ENCODE assay signal across 1 cellular context in genomic region chr4:98838977-98839618, GRCh38.
TF ChIP-seq lines count a peak whose summit lies in the region.

No MANE protein-coding gene starts in this region.

TF ChIP-seq in K562, 482 proteins besides CTCF, POLR2A, EP300 and RAD21 (continued from another document and continues in another):
- no peak for TF ChIP-seq PATZ1 (CRISPR knock-in tag; IDR thresholded peaks at IDR 0.05; ENCODE audit: borderline replicate concordance)
- no peak for TF ChIP-seq ZNF75A (CRISPR knock-in tag; IDR thresholded peaks at IDR 0.05)
- no peak for TF ChIP-seq ZNF699 (CRISPR knock-in tag; IDR thresholded peaks at IDR 0.05; ENCODE audit: insufficient replicate concordance)
- no peak for TF ChIP-seq HMG20A (CRISPR knock-in tag; conservative IDR thresholded peaks at IDR 0.05)
- TF ChIP-seq MTA2 (IDR thresholded peaks at IDR 0.05; ENCODE audit: low read depth) = no peak
- no peak for TF ChIP-seq DDX20 (tag; IDR thresholded peaks at IDR 0.05; ENCODE audit: low read depth)
- no peak for TF ChIP-seq EGR1 (conservative IDR thresholded peaks at IDR 0.05)
- no peak for TF ChIP-seq NUFIP1 (IDR thresholded peaks at IDR 0.05; ENCODE audit: partially characterized antibody)
- TF ChIP-seq HDGF (IDR thresholded peaks at IDR 0.05) = no peak
- no peak for TF ChIP-seq ZBTB8A (IDR thresholded peaks at IDR 0.05; ENCODE audit: partially characterized antibody)
- no peak for TF ChIP-seq MEF2A (IDR thresholded peaks at IDR 0.05; ENCODE audit: control insufficient read depth, low read depth, low read length)
- TF ChIP-seq NR2C2 (CRISPR knock-in tag; IDR thresholded peaks at IDR 0.05) = no peak
- TF ChIP-seq NR2C2 (tag; IDR thresholded peaks at IDR 0.05) = 0 out of 2 replicates have a peak, but pooled peaks have one; percentile 18
- no peak for TF ChIP-seq BDP1 (IDR thresholded peaks at IDR 0.05; ENCODE audit: insufficient read depth, insufficient read length)
- no peak for TF ChIP-seq HIVEP1 (CRISPR knock-in tag; IDR thresholded peaks at IDR 0.05)
- TF ChIP-seq TCFL5 (CRISPR knock-in tag; conservative IDR thresholded peaks at IDR 0.05) = no peak
- TF ChIP-seq ZNF830 (CRISPR knock-in tag; IDR thresholded peaks at IDR 0.05) = no peak
- peak; percentile 86 for TF ChIP-seq ELF1 (tag; IDR thresholded peaks at IDR 0.05)
- peak; percentile 59 for TF ChIP-seq USF2 (CRISPR knock-in tag; IDR thresholded peaks at IDR 0.05)
- no peak for TF ChIP-seq NCOA4 (IDR thresholded peaks at IDR 0.05; ENCODE audit: partially characterized antibody)
- TF ChIP-seq SRSF7 (optimal IDR thresholded peaks at IDR 0.05; ENCODE audit: low read depth, low read length) = no peak
- no peak for TF ChIP-seq TARDBP (IDR thresholded peaks at IDR 0.05)
- TF ChIP-seq WHSC1 (IDR thresholded peaks at IDR 0.05; ENCODE audit: low read length) = no peak
- no peak for TF ChIP-seq HMGXB4 (CRISPR knock-in tag; IDR thresholded peaks at IDR 0.05)
- TF ChIP-seq ZNF384 (IDR thresholded peaks at IDR 0.05; ENCODE audit: low read depth, low read length) = no peak
- TF ChIP-seq PCBP1 (IDR thresholded peaks at IDR 0.05; ENCODE audit: low read depth, low read length, poor library complexity, severe bottlenecking) = no peak
- no peak for TF ChIP-seq HNRNPH1 (optimal IDR thresholded peaks at IDR 0.05; ENCODE audit: low read depth, low read length)
- peak; percentile 53 for TF ChIP-seq PKNOX1 (IDR thresholded peaks at IDR 0.05)
- no peak for TF ChIP-seq ZNF280A (IDR thresholded peaks at IDR 0.05; ENCODE audit: low read depth, partially characterized antibody)
- TF ChIP-seq MEIS2 (IDR thresholded peaks at IDR 0.05; ENCODE audit: partially characterized antibody) = peak; percentile 36
- TF ChIP-seq TAF15 (IDR thresholded peaks at IDR 0.05; ENCODE audit: low read depth, low read length) = no peak
- no peak for TF ChIP-seq NRF1 (conservative IDR thresholded peaks at IDR 0.05 in 1 of 2, IDR thresholded peaks at IDR 0.05 in 1 of 2)
- TF ChIP-seq NR2F6 (CRISPR knock-in tag; IDR thresholded peaks at IDR 0.05) = no peak
- TF ChIP-seq MYNN (IDR thresholded peaks at IDR 0.05) = no peak
- no peak for TF ChIP-seq MYNN (CRISPR knock-in tag; IDR thresholded peaks at IDR 0.05)
- TF ChIP-seq ZBTB9 (CRISPR knock-in tag; IDR thresholded peaks at IDR 0.05) = no peak
- no peak for TF ChIP-seq KLF16 (IDR thresholded peaks at IDR 0.05)
- peak; percentile 98 for TF ChIP-seq SPI1 (IDR thresholded peaks at IDR 0.05; ENCODE audit: borderline replicate concordance, low read depth, low read length)
- TF ChIP-seq HLTF (IDR thresholded peaks at IDR 0.05) = no peak
- no peak for TF ChIP-seq SIN3B (IDR thresholded peaks at IDR 0.05; ENCODE audit: low read depth)
- TF ChIP-seq GABPB2 (CRISPR knock-in tag; conservative IDR thresholded peaks at IDR 0.05) = no peak
- no peak for TF ChIP-seq ZNF512 (tag; IDR thresholded peaks at IDR 0.05)
- no peak for TF ChIP-seq EHMT2 (IDR thresholded peaks at IDR 0.05)
- no peak for TF ChIP-seq ZNF436 (CRISPR knock-in tag; IDR thresholded peaks at IDR 0.05)
- no peak for TF ChIP-seq CEBPB (tag; IDR thresholded peaks at IDR 0.05)
- no peak for TF ChIP-seq ZNF644 (tag; IDR thresholded peaks at IDR 0.05; ENCODE audit: low read depth)
- no peak for TF ChIP-seq SNIP1 (IDR thresholded peaks at IDR 0.05; ENCODE audit: low read depth)
- no peak for TF ChIP-seq TAL1 (IDR thresholded peaks at IDR 0.05)
- TF ChIP-seq ERF (CRISPR knock-in tag; IDR thresholded peaks at IDR 0.05) = no peak
- no peak for TF ChIP-seq ADNP (tag; IDR thresholded peaks at IDR 0.05)
- TF ChIP-seq GABPB1 (CRISPR knock-in tag; IDR thresholded peaks at IDR 0.05) = peak; percentile 58
- TF ChIP-seq CXXC5 (CRISPR knock-in tag; IDR thresholded peaks at IDR 0.05) = peak; percentile 25; the same call in 1 of the 2 replicates
- no peak for TF ChIP-seq STAT5B (CRISPR knock-in tag; IDR thresholded peaks at IDR 0.05)
- no peak for TF ChIP-seq TEAD1 (CRISPR knock-in tag; IDR thresholded peaks at IDR 0.05)
- TF ChIP-seq ZFP30 (CRISPR knock-in tag; IDR thresholded peaks at IDR 0.05; ENCODE audit: borderline replicate concordance) = no peak
- TF ChIP-seq ZNF395 (CRISPR knock-in tag; IDR thresholded peaks at IDR 0.05) = no peak
- TF ChIP-seq HDAC8 (tag; IDR thresholded peaks at IDR 0.05) = no peak
- no peak for TF ChIP-seq ZFP1 (CRISPR knock-in tag; IDR thresholded peaks at IDR 0.05)
- TF ChIP-seq SAFB (IDR thresholded peaks at IDR 0.05; ENCODE audit: borderline replicate concordance, low read depth, low read length) = no peak
- no peak for TF ChIP-seq ELK1 (CRISPR knock-in tag; IDR thresholded peaks at IDR 0.05)
- TF ChIP-seq ZFX (CRISPR knock-in tag; IDR thresholded peaks at IDR 0.05) = no peak
- TF ChIP-seq CCAR2 (IDR thresholded peaks at IDR 0.05; ENCODE audit: low read depth, low read length) = no peak
- TF ChIP-seq ZNF184 (CRISPR knock-in tag; IDR thresholded peaks at IDR 0.05) = no peak
- TF ChIP-seq ZNF324 (CRISPR knock-in tag; IDR thresholded peaks at IDR 0.05) = no peak
- TF ChIP-seq GTF3C2 (IDR thresholded peaks at IDR 0.05; ENCODE audit: borderline replicate concordance, extremely low read depth, insufficient read length) = no peak
